23 cellular contexts compared by ENCODE assay signal in the genomic region with DNA sequence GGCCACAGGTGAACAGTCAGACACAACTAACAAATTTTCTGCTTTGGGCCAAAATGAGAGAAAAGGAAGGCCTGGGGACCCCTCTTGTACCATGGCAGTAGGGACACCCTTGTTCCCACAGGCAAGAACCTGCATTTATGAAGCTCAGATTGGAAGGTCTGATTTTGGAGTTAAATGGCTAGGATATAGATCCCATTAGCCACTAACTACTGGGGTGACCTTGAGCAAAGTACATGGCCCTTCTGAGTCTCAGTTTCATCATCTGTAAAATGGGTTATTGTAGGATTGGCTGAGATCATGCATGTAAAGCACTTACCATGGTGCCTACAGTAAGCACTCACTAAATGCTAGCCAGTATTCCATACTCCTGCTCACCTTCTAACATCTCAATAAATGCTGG.
"Had no signal": no experiment of that assay in that cellular context is flagged by ENCODE, and none has a peak within 500 bp of the region (broad histone marks: within the 10 kb centered on the region; RNA-seq: fewer than 3 reads in every experiment).

No MANE protein-coding gene starts in this region.

- H3K27me3 ChIP-seq: colonic mucosa, heart left ventricle, hepatocyte had no signal

- H2AFZ ChIP-seq: hepatocyte had no signal

- ATAC-seq: effector memory CD8-positive, alpha-beta T cell; foreskin keratinocyte; gastroesophageal sphincter; heart left ventricle; left colon; left lobe of liver; mucosa of descending colon had no signal

- H3K9me3 ChIP-seq: colonic mucosa had no signal

- H3K4me1 ChIP-seq: colonic mucosa, foreskin keratinocyte, gastroesophageal sphincter, heart left ventricle, left ventricle myocardium inferior, lower lobe of right lung had no signal

- DNase-seq: colonic mucosa; cortex of kidney; effector CD8-positive, alpha-beta T cell; effector memory CD8-positive, alpha-beta T cell; endodermal cell; erythroblast; foreskin keratinocyte; heart left ventricle; hypothalamus; immature natural killer cell; islet precursor cell; kidney; kidney glomerular epithelial cell; left colon; left ventricle myocardium inferior; lower lobe of right lung; mesenchymal stem cell; mucosa of descending colon; naive B cell had no signal

- H3K27ac ChIP-seq: colonic mucosa, epithelial cell of prostate, foreskin keratinocyte, gastroesophageal sphincter, heart left ventricle, hepatocyte, left ventricle myocardium inferior, lower lobe of right lung had no signal

- H3K4me3 ChIP-seq: colonic mucosa, gastroesophageal sphincter, heart left ventricle, hepatocyte, left ventricle myocardium inferior, lower lobe of right lung, mucosa of descending colon had no signal

- H3K36me3 ChIP-seq: colonic mucosa, gastroesophageal sphincter, heart left ventricle, left ventricle myocardium inferior, lower lobe of right lung had no signal

- H3K79me2 ChIP-seq: hepatocyte had no signal

- H3K4me2 ChIP-seq: hepatocyte had no signal
